In genomic region chr11:64297722-64298358, GRCh38 we compare ENCODE assay signal across 2 cellular contexts.
A peak's percentile ranks its signal among the peaks of the same experiment; 100 is the strongest.
TF ChIP-seq lines count a peak whose summit lies in the region.

No MANE protein-coding gene starts in this region.

TF ChIP-seq in HEK293, 187 proteins besides CTCF, POLR2A, EP300 and RAD21:
- TF ChIP-seq, protein P1, sequence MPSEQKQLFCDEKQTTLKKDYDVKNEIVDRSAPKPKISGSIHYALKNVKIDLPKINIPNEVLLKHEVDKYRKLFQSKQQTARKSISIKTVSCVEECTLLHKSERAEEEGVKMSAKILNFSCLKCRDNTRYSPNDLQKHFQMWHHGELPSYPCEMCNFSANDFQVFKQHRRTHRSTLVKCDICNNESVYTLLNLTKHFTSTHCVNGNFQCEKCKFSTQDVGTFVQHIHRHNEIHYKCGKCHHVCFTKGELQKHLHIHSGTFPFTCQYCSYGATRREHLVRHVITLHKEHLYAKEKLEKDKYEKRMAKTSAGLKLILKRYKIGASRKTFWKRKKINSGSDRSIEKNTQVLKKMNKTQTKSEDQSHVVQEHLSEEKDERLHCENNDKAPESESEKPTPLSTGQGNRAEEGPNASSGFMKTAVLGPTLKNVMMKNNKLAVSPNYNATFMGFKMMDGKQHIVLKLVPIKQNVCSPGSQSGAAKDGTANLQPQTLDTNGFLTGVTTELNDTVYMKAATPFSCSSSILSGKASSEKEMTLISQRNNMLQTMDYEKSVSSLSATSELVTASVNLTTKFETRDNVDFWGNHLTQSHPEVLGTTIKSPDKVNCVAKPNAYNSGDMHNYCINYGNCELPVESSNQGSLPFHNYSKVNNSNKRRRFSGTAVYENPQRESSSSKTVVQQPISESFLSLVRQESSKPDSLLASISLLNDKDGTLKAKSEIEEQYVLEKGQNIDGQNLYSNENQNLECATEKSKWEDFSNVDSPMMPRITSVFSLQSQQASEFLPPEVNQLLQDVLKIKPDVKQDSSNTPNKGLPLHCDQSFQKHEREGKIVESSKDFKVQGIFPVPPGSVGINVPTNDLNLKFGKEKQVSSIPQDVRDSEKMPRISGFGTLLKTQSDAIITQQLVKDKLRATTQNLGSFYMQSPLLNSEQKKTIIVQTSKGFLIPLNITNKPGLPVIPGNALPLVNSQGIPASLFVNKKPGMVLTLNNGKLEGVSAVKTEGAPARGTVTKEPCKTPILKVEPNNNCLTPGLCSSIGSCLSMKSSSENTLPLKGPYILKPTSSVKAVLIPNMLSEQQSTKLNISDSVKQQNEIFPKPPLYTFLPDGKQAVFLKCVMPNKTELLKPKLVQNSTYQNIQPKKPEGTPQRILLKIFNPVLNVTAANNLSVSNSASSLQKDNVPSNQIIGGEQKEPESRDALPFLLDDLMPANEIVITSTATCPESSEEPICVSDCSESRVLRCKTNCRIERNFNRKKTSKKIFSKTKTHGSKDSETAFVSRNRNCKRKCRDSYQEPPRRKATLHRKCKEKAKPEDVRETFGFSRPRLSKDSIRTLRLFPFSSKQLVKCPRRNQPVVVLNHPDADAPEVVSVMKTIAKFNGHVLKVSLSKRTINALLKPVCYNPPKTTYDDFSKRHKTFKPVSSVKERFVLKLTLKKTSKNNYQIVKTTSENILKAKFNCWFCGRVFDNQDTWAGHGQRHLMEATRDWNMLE (tag by site-specific recombination; conservative IDR thresholded peaks at IDR 0.05; ENCODE audit: low read depth) = no peak
- TF ChIP-seq ZBTB17 (tag by site-specific recombination; IDR thresholded peaks at IDR 0.05) = peak; percentile 36

TF ChIP-seq in K562, 482 proteins besides CTCF, POLR2A, EP300 and RAD21:
- TF ChIP-seq, protein P2, sequence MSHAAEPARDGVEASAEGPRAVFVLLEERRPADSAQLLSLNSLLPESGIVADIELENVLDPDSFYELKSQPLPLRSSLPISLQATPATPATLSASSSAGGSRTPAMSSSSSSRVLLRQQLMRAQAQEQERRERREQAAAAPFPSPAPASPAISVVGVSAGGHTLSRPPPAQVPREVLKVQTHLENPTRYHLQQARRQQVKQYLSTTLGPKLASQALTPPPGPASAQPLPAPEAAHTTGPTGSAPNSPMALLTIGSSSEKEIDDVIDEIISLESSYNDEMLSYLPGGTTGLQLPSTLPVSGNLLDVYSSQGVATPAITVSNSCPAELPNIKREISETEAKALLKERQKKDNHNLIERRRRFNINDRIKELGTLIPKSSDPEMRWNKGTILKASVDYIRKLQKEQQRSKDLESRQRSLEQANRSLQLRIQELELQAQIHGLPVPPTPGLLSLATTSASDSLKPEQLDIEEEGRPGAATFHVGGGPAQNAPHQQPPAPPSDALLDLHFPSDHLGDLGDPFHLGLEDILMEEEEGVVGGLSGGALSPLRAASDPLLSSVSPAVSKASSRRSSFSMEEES (CRISPR knock-in tag; IDR thresholded peaks at IDR 0.05) = no peak
- TF ChIP-seq NFIC (IDR thresholded peaks at IDR 0.05) = 0 out of 2 replicates have a peak, but pooled peaks have one; percentile 10
- no peak for TF ChIP-seq TCF15 (CRISPR knock-in tag; IDR thresholded peaks at IDR 0.05)
- no peak for TF ChIP-seq HNRNPK (IDR thresholded peaks at IDR 0.05; ENCODE audit: low read depth, low read length, poor library complexity, severe bottlenecking)
- TF ChIP-seq, protein P3, sequence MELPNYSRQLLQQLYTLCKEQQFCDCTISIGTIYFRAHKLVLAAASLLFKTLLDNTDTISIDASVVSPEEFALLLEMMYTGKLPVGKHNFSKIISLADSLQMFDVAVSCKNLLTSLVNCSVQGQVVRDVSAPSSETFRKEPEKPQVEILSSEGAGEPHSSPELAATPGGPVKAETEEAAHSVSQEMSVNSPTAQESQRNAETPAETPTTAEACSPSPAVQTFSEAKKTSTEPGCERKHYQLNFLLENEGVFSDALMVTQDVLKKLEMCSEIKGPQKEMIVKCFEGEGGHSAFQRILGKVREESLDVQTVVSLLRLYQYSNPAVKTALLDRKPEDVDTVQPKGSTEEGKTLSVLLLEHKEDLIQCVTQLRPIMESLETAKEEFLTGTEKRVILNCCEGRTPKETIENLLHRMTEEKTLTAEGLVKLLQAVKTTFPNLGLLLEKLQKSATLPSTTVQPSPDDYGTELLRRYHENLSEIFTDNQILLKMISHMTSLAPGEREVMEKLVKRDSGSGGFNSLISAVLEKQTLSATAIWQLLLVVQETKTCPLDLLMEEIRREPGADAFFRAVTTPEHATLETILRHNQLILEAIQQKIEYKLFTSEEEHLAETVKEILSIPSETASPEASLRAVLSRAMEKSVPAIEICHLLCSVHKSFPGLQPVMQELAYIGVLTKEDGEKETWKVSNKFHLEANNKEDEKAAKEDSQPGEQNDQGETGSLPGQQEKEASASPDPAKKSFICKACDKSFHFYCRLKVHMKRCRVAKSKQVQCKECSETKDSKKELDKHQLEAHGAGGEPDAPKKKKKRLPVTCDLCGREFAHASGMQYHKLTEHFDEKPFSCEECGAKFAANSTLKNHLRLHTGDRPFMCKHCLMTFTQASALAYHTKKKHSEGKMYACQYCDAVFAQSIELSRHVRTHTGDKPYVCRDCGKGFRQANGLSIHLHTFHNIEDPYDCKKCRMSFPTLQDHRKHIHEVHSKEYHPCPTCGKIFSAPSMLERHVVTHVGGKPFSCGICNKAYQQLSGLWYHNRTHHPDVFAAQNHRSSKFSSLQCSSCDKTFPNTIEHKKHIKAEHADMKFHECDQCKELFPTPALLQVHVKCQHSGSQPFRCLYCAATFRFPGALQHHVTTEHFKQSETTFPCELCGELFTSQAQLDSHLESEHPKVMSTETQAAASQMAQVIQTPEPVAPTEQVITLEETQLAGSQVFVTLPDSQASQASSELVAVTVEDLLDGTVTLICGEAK (IDR thresholded peaks at IDR 0.05) = no peak
- TF ChIP-seq, protein P3 (CRISPR knock-in tag; IDR thresholded peaks at IDR 0.05) = no peak
